10 cellular contexts compared by ENCODE assay signal in the genomic region with DNA sequence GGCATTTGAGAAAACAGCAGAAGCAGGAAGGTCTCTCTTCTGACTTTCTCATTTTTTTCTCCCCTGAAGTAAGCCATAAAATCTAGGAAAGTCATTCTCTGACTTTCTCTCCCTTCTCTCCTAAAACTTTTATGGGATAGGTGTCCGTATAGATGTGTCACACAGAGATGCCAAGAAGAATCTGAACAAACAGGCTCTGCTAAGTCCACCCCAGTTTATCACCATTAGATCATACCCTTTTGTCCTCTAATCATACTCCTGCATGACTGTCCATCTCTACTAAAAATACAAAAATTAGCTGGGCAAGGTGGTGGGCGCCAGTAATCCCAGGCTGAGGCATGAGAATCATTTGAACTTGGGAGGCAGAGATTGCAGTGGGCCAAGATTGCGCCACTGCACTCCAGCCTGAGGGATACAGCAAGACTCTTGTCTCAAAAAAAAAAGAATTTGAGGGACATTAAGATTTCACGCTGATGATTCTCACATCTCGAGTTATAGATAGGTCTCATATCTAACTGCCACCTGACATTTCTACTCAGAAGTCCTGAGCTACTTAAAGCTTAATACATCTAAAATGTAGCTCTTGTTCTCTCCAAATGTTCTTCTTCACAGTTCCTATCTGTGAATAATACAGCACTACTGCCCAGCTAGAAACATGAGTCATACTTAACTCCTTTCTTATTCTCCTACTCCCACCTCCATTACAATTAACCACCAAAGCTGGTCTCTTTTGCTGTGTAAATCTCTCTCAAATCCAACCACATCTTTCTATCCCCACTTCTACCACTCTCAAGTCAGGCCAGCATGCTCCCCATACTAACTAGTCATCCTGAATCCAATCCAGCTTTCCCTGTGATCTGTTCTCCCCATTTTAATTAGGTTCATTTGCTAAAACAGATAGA. TPM values are rescaled to one million over a fixed set of nuclear protein-coding genes. Genes with fewer than 3 reads are reported as not detected.
DNase-seq lines count a peak whose midpoint lies in the region; ATAC-seq and TF ChIP-seq lines count a peak whose summit lies in the region.
"Had no signal": no experiment of that assay in that cellular context is flagged by ENCODE, and none has a peak within 500 bp of the region (broad histone marks: within the 10 kb centered on the region; RNA-seq: fewer than 3 reads in every experiment).

No MANE protein-coding gene starts in this region.

- no peak for TF ChIP-seq CTCF in astrocyte of the cerebellum (IDR thresholded peaks at IDR 0.05; ENCODE audit: low read depth, low read length, missing control alignments)
- no peak for TF ChIP-seq CTCF in kidney epithelial cell (IDR thresholded peaks at IDR 0.05; ENCODE audit: insufficient read depth, low read length, poor library complexity, severe bottlenecking)
- no peak for TF ChIP-seq CTCF in suprapubic skin (IDR thresholded peaks at IDR 0.05)

- no peak overlapping the region for H3K27ac ChIP-seq in suprapubic skin
- H3K27ac ChIP-seq: Peyer's patch had no signal

- TF ChIP-seq POLR2A in suprapubic skin (IDR thresholded peaks at IDR 0.05): no peak

- peak; percentile 12 for DNase-seq in Ammon's horn (ENCODE audit: low spot score)
- DNase-seq in HPDE6-E6E7 (ENCODE audit: extremely low spot score): peak; percentile 26
- DNase-seq in astrocyte of the cerebellum (ENCODE audit: low read depth): peak; percentile 39
- peak; percentile 59 for DNase-seq in kidney epithelial cell (ENCODE audit: low read depth)
- DNase-seq in retina: no peak
- no peak for DNase-seq in suprapubic skin (ENCODE audit: low spot score in 2 of 2)
- no peak for DNase-seq in KG1 (lab: John Stamatoyannopoulos, UW)
- DNase-seq: activated naive CD4-positive, alpha-beta T cell treated with anti-CD3 and anti-CD28 coated beads, Interleukin-2, amount 10 ng/mL, durations not matched to agents 7 days and 5 days; Peyer's patch had no signal

- no peaks in the 10 kb centered on the region for H3K9me3 ChIP-seq in suprapubic skin
- H3K9me3 ChIP-seq: Peyer's patch had no signal

- H3K4me3 ChIP-seq in astrocyte of the cerebellum (ENCODE audit: low read depth, low read length) (no peak overlapping the region), kidney epithelial cell (ENCODE audit: low read depth, low read length) (no peak overlapping the region), suprapubic skin (no peak overlapping the region)
- H3K4me3 ChIP-seq: Peyer's patch had no signal

- H3K27me3 ChIP-seq in kidney epithelial cell (ENCODE audit: control insufficient read depth, insufficient read depth, low read length) (no peaks in the 10 kb centered on the region), suprapubic skin (no peaks in the 10 kb centered on the region)
- H3K27me3 ChIP-seq: Peyer's patch had no signal

- TF ChIP-seq EP300 in suprapubic skin (IDR thresholded peaks at IDR 0.05): no peak

- 95% methylated on average over 5 of the region's 5 CpGs for WGBS in suprapubic skin

- ATAC-seq in HG03460 (IDR thresholded peaks at IDR 0.05; ENCODE audit: unreplicated experiment): no peak

- in situ Hi-C loops in astrocyte of the cerebellum (cut with HindIII; ENCODE audit: low sequenced_read_pairs): no loop called here

- H3K4me1 ChIP-seq in suprapubic skin: no peaks in the 10 kb centered on the region
- H3K4me1 ChIP-seq: Peyer's patch had no signal

- H3K36me3 ChIP-seq in kidney epithelial cell (ENCODE audit: control insufficient read depth, insufficient read depth, low read length) (no peaks in the 10 kb centered on the region), suprapubic skin (peaks cover 20% of the 10 kb centered on the region)

RNA-seq across cellular contexts. Expression of gene ZNF644, which starts 47.7 kb away (rescaled TPM):
- total RNA-seq in kidney epithelial cell (38.5 and 50.4 TPM in 2 replicates), suprapubic skin (10 to 100 TPM; 38.2 to 79.3 (median 41.0) TPM)

Comparison
In these comparisons a context has a peak if more than half of its experiments do, and no peak if none do; other contexts are left out.
1. DNase-seq: peak in Ammon's horn (single experiment), HPDE6-E6E7 (single experiment), astrocyte of the cerebellum (single experiment) and kidney epithelial cell (single experiment); none in retina (single experiment), suprapubic skin (0 of 2) and KG1 (single experiment).